Comparison of ENCODE assay signal across 8 cellular contexts in the genomic region with DNA sequence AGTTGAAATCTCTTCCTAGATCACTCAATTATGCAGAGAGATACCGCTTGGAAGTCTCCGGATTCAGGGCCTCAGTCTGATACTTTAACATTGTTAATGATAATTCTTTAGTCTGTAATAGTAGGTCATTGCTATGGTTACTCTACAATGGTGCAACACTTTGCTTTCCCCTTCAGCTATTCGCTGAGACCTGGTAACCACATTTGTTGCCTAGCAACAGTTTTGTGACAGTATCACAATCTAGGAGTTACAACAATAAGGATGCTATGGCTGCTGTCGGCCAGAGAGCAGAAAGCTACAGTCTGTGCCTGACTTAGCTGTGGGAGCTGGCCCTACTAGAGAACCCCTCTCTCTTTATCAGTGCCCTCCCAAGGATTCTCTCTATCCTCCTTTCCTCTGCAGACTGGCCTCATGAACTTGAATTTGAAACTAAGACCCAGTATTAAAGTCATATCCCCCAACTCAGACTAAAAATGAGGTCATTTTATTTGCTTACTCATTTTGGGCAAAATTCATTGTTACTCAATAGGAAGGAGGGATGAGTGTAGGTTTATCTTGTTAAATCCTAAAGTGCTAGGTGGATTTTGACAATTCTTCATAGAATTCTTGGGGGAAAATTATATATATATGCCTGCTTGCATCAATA. TPM values are rescaled to one million over a fixed set of nuclear protein-coding genes. Genes with fewer than 3 reads are reported as not detected.
DNase-seq lines count a peak whose midpoint lies in the region; ATAC-seq and TF ChIP-seq lines count a peak whose summit lies in the region.

No MANE protein-coding gene starts in this region.

- H3K4me1 Mint-ChIP-seq in osteocyte (ENCODE audit: unreplicated experiment), result peaks cover 11% of the 10 kb centered on the region

- POLR2A ChIA-PET in SK-N-SH (lab: Yijun Ruan, JAX), result interaction anchor here (0.9 to 2.8 kb wide), 6 partner anchors 21 to 713 kb away, joined by 3 to 18 read pairs (median 4); partner anchors contain the start of gene NR2F1
- POLR2A ChIA-PET in GM10248 (lab: Yijun Ruan, JAX), result no interaction called here

- H3K4me1 ChIP-seq in SK-N-SH (ENCODE audit: control insufficient read depth in 1 of 2, insufficient read depth in 2 of 2, low read depth in 1 of 2, low read length in 1 of 2), result peaks cover 0 to 4% of the 10 kb centered on the region in 2 experiments; a peak in 2 of 4 replicates

- peak overlapping the region; percentile 96 for H3K4me2 ChIP-seq in SK-N-SH

- H3K27ac ChIP-seq in SK-N-SH (ENCODE audit: low read depth in 2 of 2, low read length in 1 of 2), result peak overlapping the region; percentile 86 to 97

- H3K4me3 ChIP-seq in SK-N-SH (ENCODE audit: low read depth in 2 of 2, low read length in 1 of 2), result peak overlapping the region; percentile 71 to 85; a peak in 3 of 4 replicates

- no peaks in the 10 kb centered on the region for H3K36me3 ChIP-seq in SK-N-SH (replicated peaks in 1 of 2; ENCODE audit: control insufficient read depth in 1 of 2, insufficient read depth in 2 of 2, low read length in 1 of 2)

- H3K27ac Mint-ChIP-seq in osteocyte (ENCODE audit: unreplicated experiment), result peak overlapping the region; percentile 85

- H3K79me2 ChIP-seq in SK-N-SH (ENCODE audit: insufficient read depth), result no peaks in the 10 kb centered on the region

- no peaks in the 10 kb centered on the region for H4K20me1 ChIP-seq in SK-N-SH (ENCODE audit: insufficient read depth)

- H3K36me3 Mint-ChIP-seq in osteocyte (ENCODE audit: unreplicated experiment), result no peaks in the 10 kb centered on the region

- no peak for TF ChIP-seq POLR2A in erythroblast (IDR thresholded peaks at IDR 0.05; ENCODE audit: low read length)

- no peaks in the 10 kb centered on the region for H3K27me3 Mint-ChIP-seq in osteocyte (ENCODE audit: unreplicated experiment)

- H3K9me2 ChIP-seq in SK-N-SH, result no peaks in the 10 kb centered on the region

- no peak; the same call in 1 of the 2 replicates for TF ChIP-seq RAD21 in SK-N-SH (IDR thresholded peaks at IDR 0.05; ENCODE audit: low read length)

- H3F3A ChIP-seq in SK-N-SH (replicated peaks; ENCODE audit: insufficient read depth), result peaks cover 13% of the 10 kb centered on the region

- peak overlapping the region; percentile 76; the same call in 1 of the 2 replicates for H2AFZ ChIP-seq in SK-N-SH (ENCODE audit: low read depth)

- ATAC-seq in HG03565 (IDR thresholded peaks at IDR 0.05; ENCODE audit: unreplicated experiment), result peak; percentile 23
- no peak for ATAC-seq in GM21526 (IDR thresholded peaks at IDR 0.05; ENCODE audit: low FRiP score, unreplicated experiment)
- no peak for ATAC-seq in HG03457 (IDR thresholded peaks at IDR 0.05; ENCODE audit: unreplicated experiment)

- H3K9ac ChIP-seq in SK-N-SH, result peak overlapping the region; percentile 73

- H3K27me3 ChIP-seq in SK-N-SH (ENCODE audit: insufficient read depth), result no peaks in the 10 kb centered on the region

- no peak for TF ChIP-seq EP300 in SK-N-SH (IDR thresholded peaks at IDR 0.05; ENCODE audit: borderline replicate concordance in 1 of 2, low read depth in 1 of 2, low read length in 1 of 2)

- peak overlapping the region; percentile 5 for H3K4me3 Mint-ChIP-seq in osteocyte (ENCODE audit: unreplicated experiment)

- no peak for TF ChIP-seq CTCF in SK-N-SH (IDR thresholded peaks at IDR 0.05)
- TF ChIP-seq CTCF in osteocyte (IDR thresholded peaks at IDR 0.05), result no peak
- TF ChIP-seq CTCF in GM10248 (IDR thresholded peaks at IDR 0.05; ENCODE audit: control extremely low read depth, extremely low read depth, low read depth, missing control alignments), result no peak

- no peaks in the 10 kb centered on the region for H3K9me3 ChIP-seq in SK-N-SH

- WGBS in SK-N-SH (ENCODE audit: low lambda C conversion rate), result 23% methylated on average over 4 of the region's 4 CpGs

- H3K9me3 Mint-ChIP-seq in osteocyte (ENCODE audit: unreplicated experiment), result no peaks in the 10 kb centered on the region

- DNase-seq in DMS114 treated with DMSO at 0.1 percent for 48 hours (lab: John Stamatoyannopoulos, UW; ENCODE audit: unreplicated experiment), result peak; percentile 83
- DNase-seq in SK-N-SH, result peak; percentile 66
- peak; percentile 21 to 45 for DNase-seq in erythroblast (lab: John Stamatoyannopoulos, UW)
- DNase-seq in osteocyte (ENCODE audit: extremely low spot score, unreplicated experiment), result no peak
- no peak for DNase-seq in GM10248 (ENCODE audit: extremely low spot score)

- CTCF ChIA-PET in SK-N-SH (lab: Yijun Ruan, JAX), result interaction anchor here (0.8 to 4.5 kb wide), 6 partner anchors 14 to 713 kb away, joined by 3 to 33 read pairs (median 4); partner anchors contain the start of gene NR2F1
- CTCF ChIA-PET in GM10248 (lab: Yijun Ruan, JAX), result interaction anchor here (1.2 to 5.3 kb wide), 4 partner anchors 14 to 181 kb away, joined by 3 to 33 read pairs (median 8); no protein-coding TSS in a partner anchor

TF ChIP-seq in SK-N-SH, 30 proteins besides CTCF, POLR2A, EP300 and RAD21:
- TF ChIP-seq RCOR1 (IDR thresholded peaks at IDR 0.05; ENCODE audit: low read length) (peak; percentile 36; the same call in 1 of the 2 replicates), FOXJ3 (CRISPR knock-in tag; IDR thresholded peaks at IDR 0.05) (no peak)

RNA-seq across cellular contexts. Expression of gene NR2F1, which starts 39.3 kb away (rescaled TPM):
- polyA plus RNA-seq in SK-N-SH (2012; rRNA removed), result 40.0 and 47.1 TPM in 2 replicates
- polyA plus RNA-seq in SK-N-SH (2012; cell fraction: cytosol; rRNA removed), result 24.5 and 41.7 TPM in 2 replicates
- 82.7 and 105 TPM in 2 replicates for polyA plus RNA-seq in SK-N-SH (2012; cell fraction: nucleus; rRNA removed)
- total RNA-seq in osteocyte, result 189 and 197 TPM in 2 replicates

RNA-seq across cellular contexts. Expression of gene NR2F1-AS1, which starts 41.3 kb away (rescaled TPM):
- polyA plus RNA-seq in SK-N-SH (2012; rRNA removed), result 7.4 and 8.3 TPM in 2 replicates
- polyA plus RNA-seq in SK-N-SH (2012; cell fraction: cytosol; rRNA removed), result 9.3 and 13.1 TPM in 2 replicates
- polyA plus RNA-seq in SK-N-SH (2012; cell fraction: nucleus; rRNA removed), result 12.3 TPM in 2 replicates
- total RNA-seq in osteocyte, result 40.9 and 42.8 TPM in 2 replicates

Comparison
In these comparisons a context has a peak if more than half of its experiments do, and no peak if none do; other contexts are left out.
1. DNase-seq: peak in DMS114 treated with DMSO at 0.1 percent for 48 hours (single experiment), SK-N-SH (single experiment) and erythroblast (2 of 2); none in osteocyte (single experiment) and GM10248 (single experiment).